ENCODE assay signal across 16 cellular contexts in genomic region chr7:70317356-70317755, GRCh38.
A peak's percentile ranks its signal among the peaks of the same experiment; 100 is the strongest.
DNase-seq lines count a peak whose midpoint lies in the region; ATAC-seq, FAIRE-seq and TF ChIP-seq lines count a peak whose summit lies in the region.
"Had no signal": no experiment of that assay in that cellular context is flagged by ENCODE, and none has a peak within 500 bp of the region (broad histone marks: within the 10 kb centered on the region; RNA-seq: fewer than 3 reads in every experiment).

No MANE protein-coding gene starts in this region.

- H3K4me3 ChIP-seq in astrocyte (ENCODE audit: insufficient read depth, low read depth, low read length) (no peak overlapping the region), gastroesophageal sphincter (no peak overlapping the region), thymus (ENCODE audit: low read length) (no peak overlapping the region)
- H3K4me3 ChIP-seq: body of pancreas had no signal

- CTCF ChIA-PET in activated CD4-positive, alpha-beta T cell treated with anti-CD3 and anti-CD28 coated beads, Interleukin-2, amount 10 ng/mL, durations not matched to agents 7 days and 5 days (lab: Charles Lee), result no interaction called here

- H3K79me2 ChIP-seq in astrocyte (ENCODE audit: insufficient read depth, low read length), result no peaks in the 10 kb centered on the region

- POLR2A ChIA-PET in activated CD4-positive, alpha-beta T cell treated with anti-CD3 and anti-CD28 coated beads, Interleukin-2, amount 10 ng/mL, durations not matched to agents 7 days and 5 days (lab: Charles Lee), result no interaction called here

- DNase-seq in activated CD4-positive, alpha-beta T cell treated with anti-CD3 and anti-CD28 coated beads, Interleukin-2, amount 10 ng/mL, durations not matched to agents 7 days and 5 days, result no peak
- no peak for DNase-seq in activated CD4-positive, alpha-beta T cell treated with anti-CD3 and anti-CD28 coated beads, Interleukin-2, amount 10 ng/mL, durations not matched to agents 24 days and 14 days
- peak; percentile 56 for DNase-seq in astrocyte (ENCODE audit: low read depth)
- DNase-seq in GF-D8 (lab: John Stamatoyannopoulos, UW), result no peak
- DNase-seq: natural killer cell, NCI-H1930, NCI-H774 had no signal

- peak overlapping the region; percentile 80 for H3K27ac Mint-ChIP-seq in activated CD4-positive, alpha-beta T cell treated with anti-CD3 and anti-CD28 coated beads, Interleukin-2, amount 10 ng/mL, durations not matched to agents 7 days and 5 days
- H3K27ac Mint-ChIP-seq in activated CD4-positive, alpha-beta T cell treated with anti-CD3 and anti-CD28 coated beads, Interleukin-2, amount 10 ng/mL, durations not matched to agents 24 days and 14 days, result no peak overlapping the region
- no peak overlapping the region for H3K27ac Mint-ChIP-seq in astrocyte (ENCODE audit: unreplicated experiment)
- H3K27ac Mint-ChIP-seq: natural killer cell; stimulated activated naive CD8-positive, alpha-beta T cell treated with anti-CD3 and anti-CD28 coated beads, Interleukin-15, Interleukin-2, amounts not matched to agents 100 ng/mL and 50 ng/mL, for 24 hours had no signal

- no peak overlapping the region for H2AFZ ChIP-seq in astrocyte (ENCODE audit: low read depth, low read length)

- H3K9ac ChIP-seq in astrocyte (ENCODE audit: low read length), result no peak overlapping the region

- TF ChIP-seq CTCF in astrocyte (IDR thresholded peaks at IDR 0.05; ENCODE audit: insufficient read depth, low read depth, low read length) (no peak), gastroesophageal sphincter (IDR thresholded peaks at IDR 0.05) (no peak)

- no peak for FAIRE-seq in astrocyte (lab: Jason Lieb, UNC)
- FAIRE-seq: A204.1 had no signal

- H3K4me2 ChIP-seq in astrocyte (ENCODE audit: low read length), result peak overlapping the region; percentile 15

- 17 to 21% methylated on average over 2 of the region's 2 CpGs for WGBS in gastroesophageal sphincter (ENCODE audit: low coverage in 1 of 2), 2 donors
- 94% methylated on average over 2 of the region's 2 CpGs for WGBS in thymus

- ATAC-seq in gastroesophageal sphincter (peak; percentile 22), HG03025 (IDR thresholded peaks at IDR 0.05; ENCODE audit: low FRiP score, unreplicated experiment) (no peak), GM21423 (IDR thresholded peaks at IDR 0.05; ENCODE audit: unreplicated experiment) (no peak)
- ATAC-seq: HCT116, left lobe of liver, natural killer cell had no signal

- H3K36me3 ChIP-seq in astrocyte (ENCODE audit: insufficient read depth, low read length) (no peaks in the 10 kb centered on the region), gastroesophageal sphincter (no peaks in the 10 kb centered on the region), thymus (ENCODE audit: control insufficient read depth, insufficient read depth) (no peaks in the 10 kb centered on the region)

- TF ChIP-seq POLR2A in gastroesophageal sphincter (IDR thresholded peaks at IDR 0.05), result no peak

- H3K36me3 Mint-ChIP-seq in activated CD4-positive, alpha-beta T cell treated with anti-CD3 and anti-CD28 coated beads, Interleukin-2, amount 10 ng/mL, durations not matched to agents 7 days and 5 days (ENCODE audit: low read depth), result peaks cover 6% of the 10 kb centered on the region
- no peaks in the 10 kb centered on the region for H3K36me3 Mint-ChIP-seq in activated CD4-positive, alpha-beta T cell treated with anti-CD3 and anti-CD28 coated beads, Interleukin-2, amount 10 ng/mL, durations not matched to agents 24 days and 14 days (ENCODE audit: low read depth)
- H3K36me3 Mint-ChIP-seq in astrocyte (ENCODE audit: low read depth, unreplicated experiment), result peaks cover 3% of the 10 kb centered on the region
- H3K36me3 Mint-ChIP-seq: natural killer cell had no signal

- no peak for TF ChIP-seq EP300 in gastroesophageal sphincter (IDR thresholded peaks at IDR 0.05)

- no peaks in the 10 kb centered on the region for H3K9me3 ChIP-seq in astrocyte (ENCODE audit: insufficient read depth, low read depth, low read length)
- no peaks in the 10 kb centered on the region for H3K9me3 ChIP-seq in gastroesophageal sphincter
- no peaks in the 10 kb centered on the region for H3K9me3 ChIP-seq in thymus (ENCODE audit: control insufficient read depth)
- H3K9me3 ChIP-seq: body of pancreas had no signal

- peaks cover 47% of the 10 kb centered on the region for H3K4me1 Mint-ChIP-seq in activated CD4-positive, alpha-beta T cell treated with anti-CD3 and anti-CD28 coated beads, Interleukin-2, amount 10 ng/mL, durations not matched to agents 7 days and 5 days
- peaks cover 18% of the 10 kb centered on the region for H3K4me1 Mint-ChIP-seq in activated CD4-positive, alpha-beta T cell treated with anti-CD3 and anti-CD28 coated beads, Interleukin-2, amount 10 ng/mL, durations not matched to agents 24 days and 14 days
- peaks cover 18% of the 10 kb centered on the region for H3K4me1 Mint-ChIP-seq in astrocyte (ENCODE audit: low read depth, unreplicated experiment)

- intact Hi-C loops in activated CD4-positive, alpha-beta T cell treated with anti-CD3 and anti-CD28 coated beads, Interleukin-2, amount 10 ng/mL, durations not matched to agents 24 days and 14 days (cut with micrococcal nuclease), result loop anchor here (10.0 kb wide), 1 partner anchor 327 kb away; no protein-coding TSS in a partner anchor

- H3K27ac ChIP-seq in astrocyte (ENCODE audit: low read depth, low read length) (no peak overlapping the region), gastroesophageal sphincter (peak overlapping the region in 2 of 4 donors; percentile 24 to 27), thymus (ENCODE audit: low read depth) (peak overlapping the region; percentile 68)
- H3K27ac ChIP-seq: body of pancreas had no signal

- H3K4me1 ChIP-seq in astrocyte (ENCODE audit: insufficient read depth, low read length) (peaks cover 3% of the 10 kb centered on the region), gastroesophageal sphincter (peaks cover 2 to 27% (median 3%) of the 10 kb centered on the region in 3 donors), thymus (ENCODE audit: control insufficient read depth, insufficient read depth, low read length) (no peaks in the 10 kb centered on the region)
- H3K4me1 ChIP-seq: body of pancreas had no signal

- H3K27me3 Mint-ChIP-seq in activated CD4-positive, alpha-beta T cell treated with anti-CD3 and anti-CD28 coated beads, Interleukin-2, amount 10 ng/mL, durations not matched to agents 7 days and 5 days, result peaks cover 3% of the 10 kb centered on the region
- H3K27me3 Mint-ChIP-seq in activated CD4-positive, alpha-beta T cell treated with anti-CD3 and anti-CD28 coated beads, Interleukin-2, amount 10 ng/mL, durations not matched to agents 24 days and 14 days, result no peaks in the 10 kb centered on the region
- H3K27me3 Mint-ChIP-seq in astrocyte (ENCODE audit: low read depth, unreplicated experiment), result no peaks in the 10 kb centered on the region
- H3K27me3 Mint-ChIP-seq: stimulated activated naive CD8-positive, alpha-beta T cell treated with anti-CD3 and anti-CD28 coated beads, Interleukin-15, Interleukin-2, amounts not matched to agents 100 ng/mL and 50 ng/mL, for 24 hours had no signal

- no peaks in the 10 kb centered on the region for H4K20me1 ChIP-seq in astrocyte (ENCODE audit: insufficient read depth, low read length)

- peaks cover 11% of the 10 kb centered on the region for H3K9me3 Mint-ChIP-seq in activated CD4-positive, alpha-beta T cell treated with anti-CD3 and anti-CD28 coated beads, Interleukin-2, amount 10 ng/mL, durations not matched to agents 7 days and 5 days
- peaks cover 9% of the 10 kb centered on the region for H3K9me3 Mint-ChIP-seq in activated CD4-positive, alpha-beta T cell treated with anti-CD3 and anti-CD28 coated beads, Interleukin-2, amount 10 ng/mL, durations not matched to agents 24 days and 14 days
- H3K9me3 Mint-ChIP-seq in astrocyte (ENCODE audit: unreplicated experiment), result no peaks in the 10 kb centered on the region
- H3K9me3 Mint-ChIP-seq: natural killer cell had no signal

- no peak overlapping the region for H3K4me3 Mint-ChIP-seq in activated CD4-positive, alpha-beta T cell treated with anti-CD3 and anti-CD28 coated beads, Interleukin-2, amount 10 ng/mL, durations not matched to agents 7 days and 5 days
- H3K4me3 Mint-ChIP-seq in activated CD4-positive, alpha-beta T cell treated with anti-CD3 and anti-CD28 coated beads, Interleukin-2, amount 10 ng/mL, durations not matched to agents 24 days and 14 days, result no peak overlapping the region
- no peak overlapping the region for H3K4me3 Mint-ChIP-seq in astrocyte (ENCODE audit: unreplicated experiment)
- H3K4me3 Mint-ChIP-seq: natural killer cell; stimulated activated naive CD8-positive, alpha-beta T cell treated with anti-CD3 and anti-CD28 coated beads, Interleukin-15, Interleukin-2, amounts not matched to agents 100 ng/mL and 50 ng/mL, for 24 hours had no signal

- H3K27me3 ChIP-seq in astrocyte (ENCODE audit: insufficient read depth, low read length) (no peaks in the 10 kb centered on the region), gastroesophageal sphincter (no peaks in the 10 kb centered on the region), thymus (ENCODE audit: control insufficient read depth, insufficient read depth) (no peaks in the 10 kb centered on the region)
- H3K27me3 ChIP-seq: body of pancreas had no signal
